Comparison of ENCODE assay signal across 20 cellular contexts in genomic region chr16:85151079-85151602, GRCh38. TPM values are rescaled to one million over a fixed set of nuclear protein-coding genes. Genes with fewer than 3 reads are reported as not detected.
DNase-seq lines count a peak whose midpoint lies in the region; ATAC-seq and TF ChIP-seq lines count a peak whose summit lies in the region.
"Had no signal": no experiment of that assay in that cellular context is flagged by ENCODE, and none has a peak within 500 bp of the region (broad histone marks: within the 10 kb centered on the region; RNA-seq: fewer than 3 reads in every experiment).

No MANE protein-coding gene starts in this region.

- peaks cover 17% of the 10 kb centered on the region for H3K27me3 Mint-ChIP-seq in neural progenitor cell (ENCODE audit: insufficient read depth, low read depth)

- peaks cover 31% of the 10 kb centered on the region for H3K4me1 Mint-ChIP-seq in neural progenitor cell
- H3K4me1 Mint-ChIP-seq: T-cell had no signal

- H3K27me3 ChIP-seq in SK-N-SH (ENCODE audit: insufficient read depth): no peaks in the 10 kb centered on the region
- no peaks in the 10 kb centered on the region for H3K27me3 ChIP-seq in breast epithelium
- no peaks in the 10 kb centered on the region for H3K27me3 ChIP-seq in neural progenitor cell
- H3K27me3 ChIP-seq in tibial artery: no peaks in the 10 kb centered on the region

- POLR2A ChIA-PET in SK-N-SH (lab: Yijun Ruan, JAX): no interaction called here

- no peaks in the 10 kb centered on the region for H3K9me2 ChIP-seq in SK-N-SH

- H3K79me2 ChIP-seq in SK-N-SH (ENCODE audit: insufficient read depth) (no peaks in the 10 kb centered on the region), neural progenitor cell (ENCODE audit: low read depth) (no peaks in the 10 kb centered on the region)

- H3K4me2 ChIP-seq in SK-N-SH (peak overlapping the region; percentile 68; the same call in 1 of the 2 replicates), neural progenitor cell (no peak overlapping the region)
- H3K4me2 ChIP-seq: GM23338 had no signal

- 68% methylated on average over 11 of the region's 11 CpGs for WGBS in SK-N-SH (ENCODE audit: low lambda C conversion rate)

- H3F3A ChIP-seq in SK-N-SH (replicated peaks; ENCODE audit: insufficient read depth) (no peaks in the 10 kb centered on the region), neural progenitor cell (ENCODE audit: low read depth) (no peaks in the 10 kb centered on the region)

- H4K20me1 ChIP-seq in SK-N-SH (ENCODE audit: insufficient read depth) (no peaks in the 10 kb centered on the region), neural progenitor cell (ENCODE audit: low read depth) (no peaks in the 10 kb centered on the region)

- TF ChIP-seq CTCF in SK-N-SH (IDR thresholded peaks at IDR 0.05) (no peak), breast epithelium (IDR thresholded peaks at IDR 0.05) (no peak), neural progenitor cell (IDR thresholded peaks at IDR 0.05) (no peak), tibial artery (IDR thresholded peaks at IDR 0.05) (no peak), GM13977 (IDR thresholded peaks at IDR 0.05; ENCODE audit: extremely low read depth, insufficient read depth, missing control alignments) (no peak)

- H3K27ac ChIP-seq in SK-N-SH (ENCODE audit: low read depth in 2 of 2, low read length in 1 of 2) (peak overlapping the region; percentile 57 to 89), breast epithelium (peak overlapping the region; percentile 56 to 76), neural progenitor cell (no peak overlapping the region), tibial artery (peak overlapping the region; percentile 71)
- H3K27ac ChIP-seq: 22Rv1 had no signal

- no peak for ATAC-seq in SK-N-SH treated with all-trans-retinoic acid at 6 μM for 48 hours
- no peak for ATAC-seq in HG03039 (IDR thresholded peaks at IDR 0.05; ENCODE audit: unreplicated experiment)
- ATAC-seq: activated T-cell treated with anti-CD3 and anti-CD28 coated beads, Interleukin-2, amount 50 U/mL, for 4 hours; T-cell had no signal

- no peak for TF ChIP-seq EP300 in SK-N-SH (IDR thresholded peaks at IDR 0.05; ENCODE audit: borderline replicate concordance in 1 of 2, low read depth in 1 of 2, low read length in 1 of 2)

- H3K9me3 Mint-ChIP-seq in neural progenitor cell: no peaks in the 10 kb centered on the region
- H3K9me3 Mint-ChIP-seq: activated T-cell treated with anti-CD3 and anti-CD28 coated beads, Interleukin-2, amount 50 U/mL, for 4 hours; T-cell had no signal

- H3K4me3 ChIP-seq in SK-N-SH (ENCODE audit: low read depth in 2 of 2, low read length in 1 of 2) (no peak overlapping the region), breast epithelium (no peak overlapping the region), neural progenitor cell (no peak overlapping the region), tibial artery (no peak overlapping the region)
- H3K4me3 ChIP-seq: GM23338 had no signal

- no peaks in the 10 kb centered on the region for H3K36me3 ChIP-seq in SK-N-SH (replicated peaks in 1 of 2; ENCODE audit: control insufficient read depth in 1 of 2, insufficient read depth in 2 of 2, low read length in 1 of 2)
- no peaks in the 10 kb centered on the region for H3K36me3 ChIP-seq in breast epithelium
- no peaks in the 10 kb centered on the region for H3K36me3 ChIP-seq in neural progenitor cell
- no peaks in the 10 kb centered on the region for H3K36me3 ChIP-seq in tibial artery

- in situ Hi-C loops in GM13977 (cut with MboI; ENCODE audit: low pct_unique_long_range_greater_than_20kb, low sequenced_read_pairs, unreplicated experiment): no loop called here

- intact Hi-C loops in breast epithelium (cut with DNase I; ENCODE audit: low total_unique reads): no loop called here
- intact Hi-C loops in tibial artery (cut with DNase I; ENCODE audit: low total_unique reads): no loop called here

- no peaks in the 10 kb centered on the region for H3K9me3 ChIP-seq in SK-N-SH
- H3K9me3 ChIP-seq in breast epithelium: no peaks in the 10 kb centered on the region
- H3K9me3 ChIP-seq in neural progenitor cell (ENCODE audit: low read depth): no peaks in the 10 kb centered on the region
- H3K9me3 ChIP-seq in tibial artery: no peaks in the 10 kb centered on the region

- H3K4me1 ChIP-seq in SK-N-SH (ENCODE audit: control insufficient read depth in 1 of 2, insufficient read depth in 2 of 2, low read depth in 1 of 2, low read length in 1 of 2): peaks cover 6 to 50% of the 10 kb centered on the region in 2 experiments
- peaks cover 5 to 35% of the 10 kb centered on the region in 2 donors for H3K4me1 ChIP-seq in breast epithelium
- H3K4me1 ChIP-seq in neural progenitor cell: no peaks in the 10 kb centered on the region
- peaks cover 4 to 71% (median 52%) of the 10 kb centered on the region in 4 donors for H3K4me1 ChIP-seq in tibial artery

- peak overlapping the region; percentile 3 for H3K4me3 Mint-ChIP-seq in neural progenitor cell
- H3K4me3 Mint-ChIP-seq: activated T-cell treated with anti-CD3 and anti-CD28 coated beads, Interleukin-2, amount 50 U/mL, for 4 hours; GM23338; T-cell had no signal

- H3K36me3 Mint-ChIP-seq in neural progenitor cell: no peaks in the 10 kb centered on the region
- H3K36me3 Mint-ChIP-seq: T-cell had no signal

- CTCF ChIA-PET in SK-N-SH (lab: Yijun Ruan, JAX): interaction anchor here (0.8 to 2.8 kb wide), 5 partner anchors 10 to 36 kb away, joined by 3 to 16 read pairs (median 8); no protein-coding TSS in a partner anchor

- H3K27ac Mint-ChIP-seq in neural progenitor cell: peak overlapping the region; percentile 52
- H3K27ac Mint-ChIP-seq: GM23338, T-cell had no signal

- DNase-seq in SK-N-SH (no peak), breast epithelium (ENCODE audit: low spot score in 2 of 2) (no peak), neural progenitor cell (ENCODE audit: low spot score) (no peak), tibial artery (no peak), globus pallidus (ENCODE audit: low spot score) (no peak), GM13977 (ENCODE audit: low spot score) (no peak)
- DNase-seq: activated CD4-positive, alpha-beta T cell treated with anti-CD3 and anti-CD28 coated beads for 1 hour; activated T-cell treated with anti-CD3 and anti-CD28 coated beads, Interleukin-2, amount 50 U/mL, for 4 hours; NCI-H1092; OCI-M1; stimulated activated CD4-positive, alpha-beta T cell treated with anti-CD3 and anti-CD28 coated beads, Interleukin-1b, Interleukin-23, amount 100 ng/mL, for 48 hours; stimulated activated CD8-positive, alpha-beta memory T cell treated with anti-CD3 and anti-CD28 coated beads, Interleukin-4, amount 100 ng/mL, for 48 hours; T-cell had no signal

- H2AFZ ChIP-seq in SK-N-SH (ENCODE audit: low read depth) (no peak overlapping the region; the same call in 1 of the 2 replicates), neural progenitor cell (replicated peaks) (no peak overlapping the region)
- H2AFZ ChIP-seq: GM23338 had no signal

- H3K9ac ChIP-seq in SK-N-SH (peak overlapping the region; percentile 47; the same call in 1 of the 2 replicates), neural progenitor cell (no peak overlapping the region)

- TF ChIP-seq POLR2A in breast epithelium (IDR thresholded peaks at IDR 0.05): no peak

- TF ChIP-seq RAD21 in SK-N-SH (IDR thresholded peaks at IDR 0.05; ENCODE audit: low read length): no peak

TF ChIP-seq in SK-N-SH, 30 proteins besides CTCF, POLR2A, EP300 and RAD21:
- TF ChIP-seq RFX5 (IDR thresholded peaks at IDR 0.05; ENCODE audit: low read length) (no peak), GATA2 (CRISPR knock-in tag; IDR thresholded peaks at IDR 0.05) (peak; percentile 57), ELF1 (IDR thresholded peaks at IDR 0.05) (no peak), YY1 (IDR thresholded peaks at IDR 0.05; ENCODE audit: low read depth) (no peak), FOXJ3 (CRISPR knock-in tag; IDR thresholded peaks at IDR 0.05) (no peak), MAX (IDR thresholded peaks at IDR 0.05; ENCODE audit: low read depth) (no peak)
TF ChIP-seq in SK-N-SH: peak in this region for 1.

TF ChIP-seq in SK-N-SH treated with all-trans-retinoic acid at 6 μM for 48 hours, 23 proteins besides CTCF, POLR2A, EP300 and RAD21 (continues in another document):
- TF ChIP-seq ZC3H10 (CRISPR knock-in tag; IDR thresholded peaks at IDR 0.05) (no peak), POU6F1 (CRISPR knock-in tag; IDR thresholded peaks at IDR 0.05; ENCODE audit: borderline replicate concordance, low read depth) (no peak), CSRNP3 (CRISPR knock-in tag; IDR thresholded peaks at IDR 0.05) (no peak), SNAI2 (CRISPR knock-in tag; IDR thresholded peaks at IDR 0.05) (no peak), ESRRG (CRISPR knock-in tag; IDR thresholded peaks at IDR 0.05) (no peak)

RNA-seq across cellular contexts. Expression of gene CIBAR2, which starts 38.9 kb away (rescaled TPM):
- 0.15 and 0.24 TPM in 2 replicates for polyA plus RNA-seq in SK-N-SH (2012; rRNA removed)
- 0.17 and 0.23 TPM in 2 replicates for polyA plus RNA-seq in SK-N-SH (2012; cell fraction: cytosol; rRNA removed)
- 0.39 and 0.51 TPM in 2 replicates for polyA plus RNA-seq in SK-N-SH (2012; cell fraction: nucleus; rRNA removed)
- not detected for total RNA-seq in breast epithelium
- 0.43 TPM in 1 of 2 replicates, not detected in the other for total RNA-seq in neural progenitor cell (ENCODE audit: low replicate concordance)
- total RNA-seq: activated T-cell treated with anti-CD3 and anti-CD28 coated beads, Interleukin-2, amount 50 U/mL, for 4 hours; dermis microvascular lymphatic vessel endothelial cell; GM23338; mesenteric fat pad; omental fat pad; T-cell had no signal
- polyA plus RNA-seq: GM23338 had no signal
